ENCODE assay signal across 20 cellular contexts in genomic region chr11:105910095-105910715, GRCh38.
DNase-seq lines count a peak whose midpoint lies in the region; ATAC-seq and TF ChIP-seq lines count a peak whose summit lies in the region.
"Had no signal": no experiment of that assay in that cellular context is flagged by ENCODE, and none has a peak within 500 bp of the region (broad histone marks: within the 10 kb centered on the region; RNA-seq: fewer than 3 reads in every experiment).

No MANE protein-coding gene starts in this region.

- no peaks in the 10 kb centered on the region for H3K27me3 Mint-ChIP-seq in activated T-helper 1 cell treated with anti-CD3 and anti-CD28 coated beads, Interleukin-12 subunit alpha, Interleukin-12 subunit beta, Interleukin-2, Interleukin-4 antibody, amounts not matched to agents 30 ng/mL and 10 ng/mL and 1 ng/mL, durations not matched to agents 14 hours and 24 hours and 36 hours (ENCODE audit: insufficient read depth)
- H3K27me3 Mint-ChIP-seq: activated naive CD4-positive, alpha-beta T cell treated with anti-CD3 and anti-CD28 coated beads, Interleukin-2, amount 50 U/mL, for 24 hours; activated T-cell treated with anti-CD3 and anti-CD28 coated beads, Interleukin-2, amount 50 U/mL, for 24 hours had no signal

- H3K4me3 ChIP-seq in ACC112 (ENCODE audit: low read depth, low read length) = peak overlapping the region; percentile 13; the same call in 1 of the 2 replicates
- no peak overlapping the region for H3K4me3 ChIP-seq in astrocyte of the cerebellum (ENCODE audit: low read depth, low read length)
- H3K4me3 ChIP-seq in fibroblast of villous mesenchyme (ENCODE audit: low read depth, low read length) = no peak overlapping the region
- H3K4me3 ChIP-seq: left ventricle myocardium inferior, stomach had no signal

- no peak overlapping the region for H3K4me3 Mint-ChIP-seq in activated T-helper 1 cell treated with anti-CD3 and anti-CD28 coated beads, Interleukin-12 subunit alpha, Interleukin-12 subunit beta, Interleukin-2, Interleukin-4 antibody, amounts not matched to agents 30 ng/mL and 10 ng/mL and 1 ng/mL, durations not matched to agents 14 hours and 24 hours and 36 hours
- H3K4me3 Mint-ChIP-seq: activated naive CD4-positive, alpha-beta T cell treated with anti-CD3 and anti-CD28 coated beads, Interleukin-2, amount 50 U/mL, for 24 hours; activated T-cell treated with anti-CD3 and anti-CD28 coated beads, Interleukin-2, amount 50 U/mL, for 24 hours; CD8-positive, alpha-beta T cell had no signal

- TF ChIP-seq CTCF in astrocyte of the cerebellum (IDR thresholded peaks at IDR 0.05; ENCODE audit: low read depth, low read length, missing control alignments) (no peak), fibroblast of villous mesenchyme (IDR thresholded peaks at IDR 0.05; ENCODE audit: insufficient read depth, low read depth, low read length) (no peak)

- peak overlapping the region; percentile 38; the same call in 1 of the 2 replicates for H3K27ac ChIP-seq in ACC112 (ENCODE audit: low read depth, low read length)
- H3K27ac ChIP-seq: left ventricle myocardium inferior, stomach had no signal

- H3K27me3 ChIP-seq in ACC112 (ENCODE audit: insufficient read depth, low read length) = no peaks in the 10 kb centered on the region
- H3K27me3 ChIP-seq: stomach had no signal

- in situ Hi-C loops in astrocyte of the cerebellum (cut with HindIII; ENCODE audit: low sequenced_read_pairs) = no loop called here

- H3K36me3 ChIP-seq in ACC112 (ENCODE audit: insufficient read depth, low read length) = no peaks in the 10 kb centered on the region
- H3K36me3 ChIP-seq: left ventricle myocardium inferior, stomach had no signal

- no peaks in the 10 kb centered on the region for H3K79me2 ChIP-seq in ACC112 (ENCODE audit: control insufficient read depth, insufficient read depth, low read length, unreplicated experiment)

- ATAC-seq in GM19324 (IDR thresholded peaks at IDR 0.05; ENCODE audit: low FRiP score, unreplicated experiment) = no peak
- no peak for ATAC-seq in GM19328 (IDR thresholded peaks at IDR 0.05; ENCODE audit: unreplicated experiment)
- ATAC-seq: CD8-positive, alpha-beta T cell; sciatic nerve had no signal

- H3K36me3 Mint-ChIP-seq in activated T-helper 1 cell treated with anti-CD3 and anti-CD28 coated beads, Interleukin-12 subunit alpha, Interleukin-12 subunit beta, Interleukin-2, Interleukin-4 antibody, amounts not matched to agents 30 ng/mL and 10 ng/mL and 1 ng/mL, durations not matched to agents 14 hours and 24 hours and 36 hours (ENCODE audit: low read depth) = no peaks in the 10 kb centered on the region
- H3K36me3 Mint-ChIP-seq: activated naive CD4-positive, alpha-beta T cell treated with anti-CD3 and anti-CD28 coated beads, Interleukin-2, amount 50 U/mL, for 24 hours; CD8-positive, alpha-beta T cell had no signal

- H3K27ac Mint-ChIP-seq in activated T-helper 1 cell treated with anti-CD3 and anti-CD28 coated beads, Interleukin-12 subunit alpha, Interleukin-12 subunit beta, Interleukin-2, Interleukin-4 antibody, amounts not matched to agents 30 ng/mL and 10 ng/mL and 1 ng/mL, durations not matched to agents 14 hours and 24 hours and 36 hours = no peak overlapping the region
- H3K27ac Mint-ChIP-seq: activated naive CD4-positive, alpha-beta T cell treated with anti-CD3 and anti-CD28 coated beads, Interleukin-2, amount 50 U/mL, for 24 hours; activated T-cell treated with anti-CD3 and anti-CD28 coated beads, Interleukin-2, amount 50 U/mL, for 24 hours; CD8-positive, alpha-beta T cell had no signal

- no peaks in the 10 kb centered on the region for H3K4me1 Mint-ChIP-seq in activated T-helper 1 cell treated with anti-CD3 and anti-CD28 coated beads, Interleukin-12 subunit alpha, Interleukin-12 subunit beta, Interleukin-2, Interleukin-4 antibody, amounts not matched to agents 30 ng/mL and 10 ng/mL and 1 ng/mL, durations not matched to agents 14 hours and 24 hours and 36 hours (ENCODE audit: low read depth)
- H3K4me1 Mint-ChIP-seq: activated naive CD4-positive, alpha-beta T cell treated with anti-CD3 and anti-CD28 coated beads, Interleukin-2, amount 50 U/mL, for 24 hours had no signal

- peak overlapping the region; percentile 75 for H2AFZ ChIP-seq in ACC112 (ENCODE audit: low read length, unreplicated experiment)

- intact Hi-C loops in activated T-helper 1 cell treated with anti-CD3 and anti-CD28 coated beads, Interleukin-12 subunit alpha, Interleukin-12 subunit beta, Interleukin-2, Interleukin-4 antibody, amounts not matched to agents 30 ng/mL and 10 ng/mL and 1 ng/mL, durations not matched to agents 14 hours and 24 hours and 36 hours (cut with micrococcal nuclease) = no loop called here

- peaks cover 9% of the 10 kb centered on the region for H3K4me1 ChIP-seq in ACC112 (ENCODE audit: control insufficient read depth, insufficient read depth, low read length, unreplicated experiment)
- H3K4me1 ChIP-seq: left ventricle myocardium inferior, stomach had no signal

- no peaks in the 10 kb centered on the region for H3K9me3 Mint-ChIP-seq in activated T-helper 1 cell treated with anti-CD3 and anti-CD28 coated beads, Interleukin-12 subunit alpha, Interleukin-12 subunit beta, Interleukin-2, Interleukin-4 antibody, amounts not matched to agents 30 ng/mL and 10 ng/mL and 1 ng/mL, durations not matched to agents 14 hours and 24 hours and 36 hours
- H3K9me3 Mint-ChIP-seq: activated naive CD4-positive, alpha-beta T cell treated with anti-CD3 and anti-CD28 coated beads, Interleukin-2, amount 50 U/mL, for 24 hours; activated T-cell treated with anti-CD3 and anti-CD28 coated beads, Interleukin-2, amount 50 U/mL, for 24 hours; CD8-positive, alpha-beta T cell had no signal

- DNase-seq in HS-27A (ENCODE audit: low read depth) = peak; percentile 8
- peak; percentile 52 for DNase-seq in astrocyte of the cerebellum (ENCODE audit: low read depth)
- peak; percentile 27 for DNase-seq in fibroblast of villous mesenchyme (ENCODE audit: low read depth)
- DNase-seq in activated T-helper 1 cell treated with anti-CD3 and anti-CD28 coated beads, Interleukin-12 subunit alpha, Interleukin-12 subunit beta, Interleukin-2, Interleukin-4 antibody, amounts not matched to agents 30 ng/mL and 10 ng/mL and 1 ng/mL, durations not matched to agents 14 hours and 24 hours and 36 hours (ENCODE audit: low spot score) = no peak
- DNase-seq in ecto neural progenitor cell (ENCODE audit: low spot score) = no peak
- DNase-seq: activated CD4-positive, alpha-beta T cell treated with anti-CD3 and anti-CD28 coated beads, Interleukin-2, amount 50 U/mL, for 48 hours; activated T-cell treated with anti-CD3 and anti-CD28 coated beads, Interleukin-2, amount 50 U/mL, for 24 hours; caudate nucleus; CD8-positive, alpha-beta T cell; effector CD8-positive, alpha-beta T cell; foreskin melanocyte; left ventricle myocardium inferior; NCI-H2081 treated with DMSO at 0.1 percent for 48 hours; stimulated activated CD4-positive, alpha-beta T cell treated with anti-CD3 and anti-CD28 coated beads, Interleukin-2, amount 100 ng/mL, for 24 hours; stomach had no signal

Comparison
In these comparisons a context has a peak if more than half of its experiments do, and no peak if none do; other contexts are left out.
1. DNase-seq: peak in HS-27A (single experiment), astrocyte of the cerebellum (single experiment) and fibroblast of villous mesenchyme (single experiment); none in activated T-helper 1 cell treated with anti-CD3 and anti-CD28 coated beads, Interleukin-12 subunit alpha, Interleukin-12 subunit beta, Interleukin-2, Interleukin-4 antibody, amounts not matched to agents 30 ng/mL and 10 ng/mL and 1 ng/mL, durations not matched to agents 14 hours and 24 hours and 36 hours (single experiment) and ecto neural progenitor cell (single experiment).